16 cellular contexts compared by ENCODE assay signal in the genomic region with DNA sequence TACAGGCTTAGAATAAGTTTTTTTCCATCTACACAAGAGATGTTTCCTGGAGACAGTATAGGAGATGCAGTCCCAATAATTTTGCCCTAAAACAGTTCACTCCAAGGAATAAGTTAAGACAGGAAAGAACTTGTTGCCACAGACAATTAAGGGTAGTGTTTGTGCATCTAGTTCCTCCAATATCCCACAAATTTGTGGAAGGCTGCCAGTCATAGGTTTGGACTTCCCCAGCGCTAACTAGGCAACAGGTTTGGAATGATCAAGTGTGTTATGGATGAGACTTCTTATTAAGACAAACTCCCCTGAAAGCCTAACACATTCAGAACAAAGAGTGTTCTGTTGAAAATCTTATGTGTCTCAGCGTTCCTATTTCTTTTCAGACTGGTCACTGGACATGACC.
DNase-seq lines count a peak whose midpoint lies in the region; ATAC-seq, FAIRE-seq and TF ChIP-seq lines count a peak whose summit lies in the region.
"Had no signal": no experiment of that assay in that cellular context is flagged by ENCODE, and none has a peak within 500 bp of the region (broad histone marks: within the 10 kb centered on the region; RNA-seq: fewer than 3 reads in every experiment).

No MANE protein-coding gene starts in this region.

- DNase-seq in D721Med (ENCODE audit: insufficient read length, low spot score) (no peak), epithelial cell of esophagus (ENCODE audit: low read depth) (peak; percentile 48), medulla oblongata (ENCODE audit: extremely low spot score) (peak; percentile 70), superior temporal gyrus (ENCODE audit: extremely low spot score) (peak; percentile 21), occipital lobe (lab: John Stamatoyannopoulos, UW) (no peak), NCI-H146 (lab: John Stamatoyannopoulos, UW) (no peak)
- DNase-seq: BE2C; CD4-positive, alpha-beta memory T cell; COR-L47; DND-41; GF-D8; H7 had no signal

- peak; percentile 25 for FAIRE-seq in D721Med (lab: Jason Lieb, UNC)
- FAIRE-seq: A204.1, GM19239 had no signal

- H3K4me3 ChIP-seq in epithelial cell of esophagus (ENCODE audit: low read length): no peak overlapping the region
- H3K4me3 ChIP-seq: GM23338 had no signal

- TF ChIP-seq CTCF in D721Med (IDR thresholded peaks at IDR 0.05; ENCODE audit: insufficient read depth, missing control alignments) (no peak), epithelial cell of esophagus (IDR thresholded peaks at IDR 0.05; ENCODE audit: insufficient read depth, low read depth, low read length, missing control alignments) (no peak)

- ATAC-seq in GM21619 (IDR thresholded peaks at IDR 0.05; ENCODE audit: unreplicated experiment): no peak
- ATAC-seq: GM23338 had no signal

Comparison
In these comparisons a context has a peak if more than half of its experiments do, and no peak if none do; other contexts are left out.
1. DNase-seq: peak in epithelial cell of esophagus (single experiment), medulla oblongata (single experiment) and superior temporal gyrus (single experiment); none in D721Med (single experiment), occipital lobe (single experiment) and NCI-H146 (single experiment).